1 cellular context compared by ENCODE assay signal in the genomic region with DNA sequence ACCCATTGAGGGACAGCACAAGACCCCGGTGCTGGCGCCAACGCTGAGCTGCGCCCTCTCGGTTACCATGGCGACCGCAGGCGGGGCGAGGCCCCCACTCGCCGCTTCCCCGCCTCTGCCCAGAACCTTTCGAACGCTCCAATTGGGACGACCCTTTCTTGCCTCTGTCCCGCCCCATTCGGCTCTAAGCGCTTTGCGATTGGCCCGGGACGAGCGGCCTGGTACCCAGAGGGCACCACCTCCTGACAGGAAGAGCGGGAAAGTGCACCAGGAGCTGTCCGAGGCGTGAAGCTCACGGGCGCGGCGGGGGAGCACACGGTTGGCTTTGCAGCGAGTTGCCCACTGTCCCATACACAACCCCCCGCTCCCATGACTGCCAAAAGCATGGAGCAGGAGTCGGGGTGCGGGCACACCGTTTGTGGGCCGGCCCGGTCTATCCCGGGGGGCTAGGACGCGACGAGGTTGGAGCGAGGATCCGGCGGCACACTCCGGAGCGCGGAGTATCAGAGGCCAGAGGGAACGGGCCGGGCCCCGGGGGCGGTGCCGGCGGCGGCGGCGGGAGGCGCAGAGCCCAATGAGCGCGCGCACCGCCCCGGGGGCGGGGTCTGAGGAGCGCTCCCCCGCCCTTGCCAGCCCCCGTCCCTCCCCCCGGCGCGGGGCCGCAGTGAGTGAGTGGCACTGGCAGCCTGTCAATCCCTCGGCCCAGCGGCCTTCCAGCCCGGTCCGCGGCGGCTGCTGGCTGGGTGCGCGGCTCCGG.
TF ChIP-seq lines count a peak whose summit lies in the region.

No MANE protein-coding gene starts in this region.

TF ChIP-seq in K562, 482 proteins besides CTCF, POLR2A, EP300 and RAD21 (continued from another document and continues in another):
- TF ChIP-seq, protein P1, sequence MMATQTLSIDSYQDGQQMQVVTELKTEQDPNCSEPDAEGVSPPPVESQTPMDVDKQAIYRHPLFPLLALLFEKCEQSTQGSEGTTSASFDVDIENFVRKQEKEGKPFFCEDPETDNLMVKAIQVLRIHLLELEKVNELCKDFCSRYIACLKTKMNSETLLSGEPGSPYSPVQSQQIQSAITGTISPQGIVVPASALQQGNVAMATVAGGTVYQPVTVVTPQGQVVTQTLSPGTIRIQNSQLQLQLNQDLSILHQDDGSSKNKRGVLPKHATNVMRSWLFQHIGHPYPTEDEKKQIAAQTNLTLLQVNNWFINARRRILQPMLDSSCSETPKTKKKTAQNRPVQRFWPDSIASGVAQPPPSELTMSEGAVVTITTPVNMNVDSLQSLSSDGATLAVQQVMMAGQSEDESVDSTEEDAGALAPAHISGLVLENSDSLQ (IDR thresholded peaks at IDR 0.05), result peak; percentile 72
- TF ChIP-seq, protein P2, sequence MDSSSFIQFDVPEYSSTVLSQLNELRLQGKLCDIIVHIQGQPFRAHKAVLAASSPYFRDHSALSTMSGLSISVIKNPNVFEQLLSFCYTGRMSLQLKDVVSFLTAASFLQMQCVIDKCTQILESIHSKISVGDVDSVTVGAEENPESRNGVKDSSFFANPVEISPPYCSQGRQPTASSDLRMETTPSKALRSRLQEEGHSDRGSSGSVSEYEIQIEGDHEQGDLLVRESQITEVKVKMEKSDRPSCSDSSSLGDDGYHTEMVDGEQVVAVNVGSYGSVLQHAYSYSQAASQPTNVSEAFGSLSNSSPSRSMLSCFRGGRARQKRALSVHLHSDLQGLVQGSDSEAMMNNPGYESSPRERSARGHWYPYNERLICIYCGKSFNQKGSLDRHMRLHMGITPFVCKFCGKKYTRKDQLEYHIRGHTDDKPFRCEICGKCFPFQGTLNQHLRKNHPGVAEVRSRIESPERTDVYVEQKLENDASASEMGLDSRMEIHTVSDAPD (CRISPR knock-in tag; IDR thresholded peaks at IDR 0.05), result no peak
- no peak for TF ChIP-seq NCOA4 (IDR thresholded peaks at IDR 0.05; ENCODE audit: partially characterized antibody)
- peak; percentile 70 to 71; a peak in 3 of 4 replicates for TF ChIP-seq MAZ (CRISPR knock-in tag; conservative IDR thresholded peaks at IDR 0.05 in 1 of 2, IDR thresholded peaks at IDR 0.05 in 1 of 2)
- TF ChIP-seq, protein P3, sequence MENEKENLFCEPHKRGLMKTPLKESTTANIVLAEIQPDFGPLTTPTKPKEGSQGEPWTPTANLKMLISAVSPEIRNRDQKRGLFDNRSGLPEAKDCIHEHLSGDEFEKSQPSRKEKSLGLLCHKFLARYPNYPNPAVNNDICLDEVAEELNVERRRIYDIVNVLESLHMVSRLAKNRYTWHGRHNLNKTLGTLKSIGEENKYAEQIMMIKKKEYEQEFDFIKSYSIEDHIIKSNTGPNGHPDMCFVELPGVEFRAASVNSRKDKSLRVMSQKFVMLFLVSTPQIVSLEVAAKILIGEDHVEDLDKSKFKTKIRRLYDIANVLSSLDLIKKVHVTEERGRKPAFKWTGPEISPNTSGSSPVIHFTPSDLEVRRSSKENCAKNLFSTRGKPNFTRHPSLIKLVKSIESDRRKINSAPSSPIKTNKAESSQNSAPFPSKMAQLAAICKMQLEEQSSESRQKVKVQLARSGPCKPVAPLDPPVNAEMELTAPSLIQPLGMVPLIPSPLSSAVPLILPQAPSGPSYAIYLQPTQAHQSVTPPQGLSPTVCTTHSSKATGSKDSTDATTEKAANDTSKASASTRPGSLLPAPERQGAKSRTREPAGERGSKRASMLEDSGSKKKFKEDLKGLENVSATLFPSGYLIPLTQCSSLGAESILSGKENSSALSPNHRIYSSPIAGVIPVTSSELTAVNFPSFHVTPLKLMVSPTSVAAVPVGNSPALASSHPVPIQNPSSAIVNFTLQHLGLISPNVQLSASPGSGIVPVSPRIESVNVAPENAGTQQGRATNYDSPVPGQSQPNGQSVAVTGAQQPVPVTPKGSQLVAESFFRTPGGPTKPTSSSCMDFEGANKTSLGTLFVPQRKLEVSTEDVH (IDR thresholded peaks at IDR 0.05; ENCODE audit: low read depth, partially characterized antibody), result peak; percentile 36
- no peak for TF ChIP-seq CEBPB (tag; IDR thresholded peaks at IDR 0.05)
- no peak for TF ChIP-seq FOXK1 (CRISPR knock-in tag; IDR thresholded peaks at IDR 0.05; ENCODE audit: borderline replicate concordance)
- no peak for TF ChIP-seq HNRNPH1 (optimal IDR thresholded peaks at IDR 0.05; ENCODE audit: low read depth, low read length)
- TF ChIP-seq KDM5B (IDR thresholded peaks at IDR 0.05; ENCODE audit: insufficient replicate concordance, low read depth, low read length), result peak; percentile 3
- TF ChIP-seq, protein P4, sequence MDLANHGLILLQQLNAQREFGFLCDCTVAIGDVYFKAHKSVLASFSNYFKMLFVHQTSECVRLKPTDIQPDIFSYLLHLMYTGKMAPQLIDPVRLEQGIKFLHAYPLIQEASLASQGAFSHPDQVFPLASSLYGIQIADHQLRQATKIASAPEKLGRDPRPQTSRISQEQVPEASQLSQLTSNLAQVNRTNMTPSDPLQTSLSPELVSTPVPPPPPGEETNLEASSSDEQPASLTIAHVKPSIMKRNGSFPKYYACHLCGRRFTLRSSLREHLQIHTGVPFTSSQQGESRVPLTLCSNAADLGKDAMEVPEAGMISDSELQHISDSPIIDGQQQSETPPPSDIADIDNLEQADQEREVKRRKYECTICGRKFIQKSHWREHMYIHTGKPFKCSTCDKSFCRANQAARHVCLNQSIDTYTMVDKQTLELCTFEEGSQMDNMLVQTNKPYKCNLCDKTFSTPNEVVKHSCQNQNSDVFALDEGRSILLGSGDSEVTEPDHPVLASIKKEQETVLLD (IDR thresholded peaks at IDR 0.05), result peak; percentile 24; the same call in 1 of the 2 replicates
- TF ChIP-seq ETV6 (IDR thresholded peaks at IDR 0.05; ENCODE audit: borderline replicate concordance in 1 of 2, low read depth in 2 of 2, low read length in 1 of 2), result no peak
- peak; percentile 72; the same call in 1 of the 2 replicates for TF ChIP-seq ETV6 (CRISPR knock-in tag; IDR thresholded peaks at IDR 0.05; ENCODE audit: borderline replicate concordance)
- no peak for TF ChIP-seq MBD2 (IDR thresholded peaks at IDR 0.05; ENCODE audit: borderline replicate concordance, low read depth)
- TF ChIP-seq FIP1L1 (IDR thresholded peaks at IDR 0.05; ENCODE audit: low read depth, low read length, poor library complexity, severe bottlenecking), result peak; percentile 43
- TF ChIP-seq, protein P5, sequence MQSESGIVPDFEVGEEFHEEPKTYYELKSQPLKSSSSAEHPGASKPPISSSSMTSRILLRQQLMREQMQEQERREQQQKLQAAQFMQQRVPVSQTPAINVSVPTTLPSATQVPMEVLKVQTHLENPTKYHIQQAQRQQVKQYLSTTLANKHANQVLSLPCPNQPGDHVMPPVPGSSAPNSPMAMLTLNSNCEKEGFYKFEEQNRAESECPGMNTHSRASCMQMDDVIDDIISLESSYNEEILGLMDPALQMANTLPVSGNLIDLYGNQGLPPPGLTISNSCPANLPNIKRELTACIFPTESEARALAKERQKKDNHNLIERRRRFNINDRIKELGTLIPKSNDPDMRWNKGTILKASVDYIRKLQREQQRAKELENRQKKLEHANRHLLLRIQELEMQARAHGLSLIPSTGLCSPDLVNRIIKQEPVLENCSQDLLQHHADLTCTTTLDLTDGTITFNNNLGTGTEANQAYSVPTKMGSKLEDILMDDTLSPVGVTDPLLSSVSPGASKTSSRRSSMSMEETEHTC (IDR thresholded peaks at IDR 0.05), result no peak
- no peak for TF ChIP-seq ZBTB1 (CRISPR knock-in tag; IDR thresholded peaks at IDR 0.05; ENCODE audit: borderline replicate concordance, low read depth)
- TF ChIP-seq FOSL1 (tag; conservative IDR thresholded peaks at IDR 0.05), result no peak
- TF ChIP-seq TAF15 (IDR thresholded peaks at IDR 0.05; ENCODE audit: low read depth, low read length), result no peak
- 0 out of 4 replicates have a peak, but pooled peaks of 1 of the 2 experiments have one; percentile 38 for TF ChIP-seq FOXA3 (CRISPR knock-in tag; conservative IDR thresholded peaks at IDR 0.05 in 1 of 2, IDR thresholded peaks at IDR 0.05 in 1 of 2)
- 0 out of 2 replicates have a peak, but pooled peaks have one; percentile 55 for TF ChIP-seq FOXP1 (CRISPR knock-in tag; IDR thresholded peaks at IDR 0.05)
- TF ChIP-seq, protein P6, sequence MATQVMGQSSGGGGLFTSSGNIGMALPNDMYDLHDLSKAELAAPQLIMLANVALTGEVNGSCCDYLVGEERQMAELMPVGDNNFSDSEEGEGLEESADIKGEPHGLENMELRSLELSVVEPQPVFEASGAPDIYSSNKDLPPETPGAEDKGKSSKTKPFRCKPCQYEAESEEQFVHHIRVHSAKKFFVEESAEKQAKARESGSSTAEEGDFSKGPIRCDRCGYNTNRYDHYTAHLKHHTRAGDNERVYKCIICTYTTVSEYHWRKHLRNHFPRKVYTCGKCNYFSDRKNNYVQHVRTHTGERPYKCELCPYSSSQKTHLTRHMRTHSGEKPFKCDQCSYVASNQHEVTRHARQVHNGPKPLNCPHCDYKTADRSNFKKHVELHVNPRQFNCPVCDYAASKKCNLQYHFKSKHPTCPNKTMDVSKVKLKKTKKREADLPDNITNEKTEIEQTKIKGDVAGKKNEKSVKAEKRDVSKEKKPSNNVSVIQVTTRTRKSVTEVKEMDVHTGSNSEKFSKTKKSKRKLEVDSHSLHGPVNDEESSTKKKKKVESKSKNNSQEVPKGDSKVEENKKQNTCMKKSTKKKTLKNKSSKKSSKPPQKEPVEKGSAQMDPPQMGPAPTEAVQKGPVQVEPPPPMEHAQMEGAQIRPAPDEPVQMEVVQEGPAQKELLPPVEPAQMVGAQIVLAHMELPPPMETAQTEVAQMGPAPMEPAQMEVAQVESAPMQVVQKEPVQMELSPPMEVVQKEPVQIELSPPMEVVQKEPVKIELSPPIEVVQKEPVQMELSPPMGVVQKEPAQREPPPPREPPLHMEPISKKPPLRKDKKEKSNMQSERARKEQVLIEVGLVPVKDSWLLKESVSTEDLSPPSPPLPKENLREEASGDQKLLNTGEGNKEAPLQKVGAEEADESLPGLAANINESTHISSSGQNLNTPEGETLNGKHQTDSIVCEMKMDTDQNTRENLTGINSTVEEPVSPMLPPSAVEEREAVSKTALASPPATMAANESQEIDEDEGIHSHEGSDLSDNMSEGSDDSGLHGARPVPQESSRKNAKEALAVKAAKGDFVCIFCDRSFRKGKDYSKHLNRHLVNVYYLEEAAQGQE (CRISPR knock-in tag; IDR thresholded peaks at IDR 0.05; ENCODE audit: low read depth), result peak; percentile 49; the same call in 1 of the 2 replicates
- TF ChIP-seq SRF (CRISPR knock-in tag; IDR thresholded peaks at IDR 0.05), result no peak
- TF ChIP-seq PRPF4 (IDR thresholded peaks at IDR 0.05; ENCODE audit: insufficient read depth, low read depth, low read length, poor library complexity, severe bottlenecking), result no peak
- no peak for TF ChIP-seq XRCC3 (IDR thresholded peaks at IDR 0.05)
- no peak for TF ChIP-seq MECOM (CRISPR knock-in tag; IDR thresholded peaks at IDR 0.05)
- no peak for TF ChIP-seq ILF3 (IDR thresholded peaks at IDR 0.05; ENCODE audit: borderline replicate concordance)
- no peak for TF ChIP-seq KLF6 (CRISPR knock-in tag; IDR thresholded peaks at IDR 0.05; ENCODE audit: borderline replicate concordance)
- TF ChIP-seq MTA3 (IDR thresholded peaks at IDR 0.05; ENCODE audit: borderline replicate concordance), result 0 out of 2 replicates have a peak, but pooled peaks have one; percentile 5
- 0 out of 2 replicates have a peak, but pooled peaks have one; percentile 53 for TF ChIP-seq ZNF224 (CRISPR knock-in tag; IDR thresholded peaks at IDR 0.05)
- TF ChIP-seq COPS2 (conservative IDR thresholded peaks at IDR 0.05), result no peak
- TF ChIP-seq HDAC2 (IDR thresholded peaks at IDR 0.05), result 0 out of 2 replicates have a peak, but pooled peaks have one; percentile 31
- TF ChIP-seq ZNF282 (CRISPR knock-in tag; IDR thresholded peaks at IDR 0.05), result peak; percentile 31; the same call in 1 of the 2 replicates
- no peak for TF ChIP-seq TEAD2 (tag; IDR thresholded peaks at IDR 0.05)
- TF ChIP-seq ZFX (CRISPR knock-in tag; IDR thresholded peaks at IDR 0.05), result peak; percentile 41
- TF ChIP-seq, protein P7, sequence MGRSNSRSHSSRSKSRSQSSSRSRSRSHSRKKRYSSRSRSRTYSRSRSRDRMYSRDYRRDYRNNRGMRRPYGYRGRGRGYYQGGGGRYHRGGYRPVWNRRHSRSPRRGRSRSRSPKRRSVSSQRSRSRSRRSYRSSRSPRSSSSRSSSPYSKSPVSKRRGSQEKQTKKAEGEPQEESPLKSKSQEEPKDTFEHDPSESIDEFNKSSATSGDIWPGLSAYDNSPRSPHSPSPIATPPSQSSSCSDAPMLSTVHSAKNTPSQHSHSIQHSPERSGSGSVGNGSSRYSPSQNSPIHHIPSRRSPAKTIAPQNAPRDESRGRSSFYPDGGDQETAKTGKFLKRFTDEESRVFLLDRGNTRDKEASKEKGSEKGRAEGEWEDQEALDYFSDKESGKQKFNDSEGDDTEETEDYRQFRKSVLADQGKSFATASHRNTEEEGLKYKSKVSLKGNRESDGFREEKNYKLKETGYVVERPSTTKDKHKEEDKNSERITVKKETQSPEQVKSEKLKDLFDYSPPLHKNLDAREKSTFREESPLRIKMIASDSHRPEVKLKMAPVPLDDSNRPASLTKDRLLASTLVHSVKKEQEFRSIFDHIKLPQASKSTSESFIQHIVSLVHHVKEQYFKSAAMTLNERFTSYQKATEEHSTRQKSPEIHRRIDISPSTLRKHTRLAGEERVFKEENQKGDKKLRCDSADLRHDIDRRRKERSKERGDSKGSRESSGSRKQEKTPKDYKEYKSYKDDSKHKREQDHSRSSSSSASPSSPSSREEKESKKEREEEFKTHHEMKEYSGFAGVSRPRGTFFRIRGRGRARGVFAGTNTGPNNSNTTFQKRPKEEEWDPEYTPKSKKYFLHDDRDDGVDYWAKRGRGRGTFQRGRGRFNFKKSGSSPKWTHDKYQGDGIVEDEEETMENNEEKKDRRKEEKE (IDR thresholded peaks at IDR 0.05; ENCODE audit: borderline replicate concordance in 1 of 2, control insufficient read depth in 1 of 2, low read depth in 2 of 2, low read length in 1 of 2), result no peak
- TF ChIP-seq POLR3A (IDR thresholded peaks at IDR 0.05; ENCODE audit: borderline replicate concordance, extremely low read depth, insufficient read depth, insufficient read length), result no peak
- TF ChIP-seq ZNF3 (CRISPR knock-in tag; IDR thresholded peaks at IDR 0.05), result no peak
- TF ChIP-seq KDM2B (CRISPR knock-in tag; IDR thresholded peaks at IDR 0.05), result peak; percentile 82; the same call in 1 of the 2 replicates
- TF ChIP-seq, protein P8, sequence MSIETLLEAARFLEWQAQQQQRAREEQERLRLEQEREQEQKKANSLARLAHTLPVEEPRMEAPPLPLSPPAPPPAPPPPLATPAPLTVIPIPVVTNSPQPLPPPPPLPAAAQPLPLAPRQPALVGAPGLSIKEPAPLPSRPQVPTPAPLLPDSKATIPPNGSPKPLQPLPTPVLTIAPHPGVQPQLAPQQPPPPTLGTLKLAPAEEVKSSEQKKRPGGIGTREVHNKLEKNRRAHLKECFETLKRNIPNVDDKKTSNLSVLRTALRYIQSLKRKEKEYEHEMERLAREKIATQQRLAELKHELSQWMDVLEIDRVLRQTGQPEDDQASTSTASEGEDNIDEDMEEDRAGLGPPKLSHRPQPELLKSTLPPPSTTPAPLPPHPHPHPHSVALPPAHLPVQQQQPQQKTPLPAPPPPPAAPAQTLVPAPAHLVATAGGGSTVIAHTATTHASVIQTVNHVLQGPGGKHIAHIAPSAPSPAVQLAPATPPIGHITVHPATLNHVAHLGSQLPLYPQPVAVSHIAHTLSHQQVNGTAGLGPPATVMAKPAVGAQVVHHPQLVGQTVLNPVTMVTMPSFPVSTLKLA (conservative IDR thresholded peaks at IDR 0.05), result no peak
- no peak for TF ChIP-seq POLR2AphosphoS2 (IDR thresholded peaks at IDR 0.05; ENCODE audit: low read length)
- TF ChIP-seq RFX7 (CRISPR knock-in tag; IDR thresholded peaks at IDR 0.05), result no peak
